In genomic region chr1:219993554-219994433, GRCh38 we compare ENCODE assay signal across 17 cellular contexts. TPM values are rescaled to one million over a fixed set of nuclear protein-coding genes. Genes with fewer than 3 reads are reported as not detected.
DNase-seq lines count a peak whose midpoint lies in the region; ATAC-seq and TF ChIP-seq lines count a peak whose summit lies in the region.
"Had no signal": no experiment of that assay in that cellular context is flagged by ENCODE, and none has a peak within 500 bp of the region (broad histone marks: within the 10 kb centered on the region; RNA-seq: fewer than 3 reads in every experiment).

No MANE protein-coding gene starts in this region.

- no TSS peak for BruUV-seq in Calu3 (replicated peaks; lab: Mats Ljungman, UMichigan)

- H3K4me3 Mint-ChIP-seq in Calu3 (ENCODE audit: low read depth, unreplicated experiment), result peak overlapping the region; percentile 43
- H3K4me3 Mint-ChIP-seq in T-helper 17 cell, result no peak overlapping the region
- H3K4me3 Mint-ChIP-seq in progenitor cell of endocrine pancreas (ENCODE audit: low read depth), result peak overlapping the region; percentile 60
- H3K4me3 Mint-ChIP-seq: activated CD4-positive, alpha-beta T cell treated with anti-CD3 and anti-CD28 coated beads for 36 hours; activated CD8-positive, alpha-beta memory T cell treated with anti-CD3 and anti-CD28 coated beads, Interleukin-2, amount 10 ng/mL, durations not matched to agents 7 days and 5 days had no signal

- ATAC-seq in T-helper 17 cell (no peak), GM19395 (IDR thresholded peaks at IDR 0.05; ENCODE audit: unreplicated experiment) (no peak)
- ATAC-seq: activated CD4-positive, alpha-beta T cell treated with anti-CD3 and anti-CD28 coated beads for 36 hours; activated CD8-positive, alpha-beta memory T cell treated with anti-CD3 and anti-CD28 coated beads, Interleukin-2, amount 10 ng/mL, durations not matched to agents 7 days and 5 days had no signal

- intact Hi-C loops in Calu3 (cut with micrococcal nuclease; ENCODE audit: unreplicated experiment), result loop anchor here (2.0 to 10.0 kb wide), 5 partner anchors 95 to 281 kb away; partner anchors contain the start of genes BPNT1 and RAB3GAP2

- H3K27ac Mint-ChIP-seq in Calu3 (ENCODE audit: unreplicated experiment) (peak overlapping the region; percentile 46), T-helper 17 cell (peak overlapping the region; percentile 78), progenitor cell of endocrine pancreas (peak overlapping the region; percentile 93)
- H3K27ac Mint-ChIP-seq: activated CD4-positive, alpha-beta T cell treated with anti-CD3 and anti-CD28 coated beads for 36 hours; activated T-helper 2 cell treated with anti-CD3 and anti-CD28 coated beads, Interferon-gamma antibody, Interleukin-2, Interleukin-4, amounts not matched to agents 10 μg/mL and 5 μg/mL and 100 μg/mL, durations not matched to agents 14 hours and 24 hours and 36 hours had no signal

- H3K36me3 Mint-ChIP-seq in Calu3 (ENCODE audit: insufficient read depth, unreplicated experiment) (peaks cover 62% of the 10 kb centered on the region), T-helper 17 cell (ENCODE audit: low read depth) (peaks cover 2% of the 10 kb centered on the region), progenitor cell of endocrine pancreas (ENCODE audit: insufficient read depth) (peaks cover 13% of the 10 kb centered on the region)

- no peaks in the 10 kb centered on the region for H3K9me3 Mint-ChIP-seq in Calu3 (ENCODE audit: low read depth, unreplicated experiment)
- no peaks in the 10 kb centered on the region for H3K9me3 Mint-ChIP-seq in progenitor cell of endocrine pancreas (ENCODE audit: low read depth)
- H3K9me3 Mint-ChIP-seq: activated T-helper 2 cell treated with anti-CD3 and anti-CD28 coated beads, Interferon-gamma antibody, Interleukin-2, Interleukin-4, amounts not matched to agents 10 μg/mL and 5 μg/mL and 100 μg/mL, durations not matched to agents 14 hours and 24 hours and 36 hours had no signal

- DNase-seq in Calu3 (no peak), T-helper 17 cell (no peak), fibroblast of peridontal ligament (ENCODE audit: extremely low read depth) (peak; percentile 17), progenitor cell of endocrine pancreas (ENCODE audit: low spot score, unreplicated experiment) (no peak), NCI-H2196 treated with DMSO at 0.1 percent for 48 hours (lab: John Stamatoyannopoulos, UW; ENCODE audit: unreplicated experiment) (no peak), H4 (ENCODE audit: low spot score) (no peak)
- DNase-seq: activated CD4-positive, alpha-beta T cell treated with anti-CD3 and anti-CD28 coated beads for 36 hours; activated CD8-positive, alpha-beta memory T cell treated with anti-CD3 and anti-CD28 coated beads, Interleukin-2, amount 10 ng/mL, durations not matched to agents 7 days and 5 days; COR-L47; NCI-H1694 treated with DMSO at 0.1 percent for 48 hours; NCI-H345; NK-92 treated with Interleukin-12 subunit alpha and Interleukin-12 subunit beta, amount 100 ng/mL, for 24 hours; substantia nigra had no signal

- CTCF ChIA-PET in Calu3 (lab: Charles Lee), result interaction anchor here (0.6 to 1.6 kb wide), 2 partner anchors 14 to 113 kb away, joined by 5 to 6 read pairs; no protein-coding TSS in a partner anchor

- H3K9me3 ChIP-seq in T-helper 17 cell (ENCODE audit: control insufficient read depth, low read length, poor library complexity, severe bottlenecking), result no peaks in the 10 kb centered on the region
- H3K9me3 ChIP-seq: neutrophil, right atrium auricular region had no signal

- H3K27me3 Mint-ChIP-seq in Calu3 (ENCODE audit: unreplicated experiment) (no peaks in the 10 kb centered on the region), T-helper 17 cell (no peaks in the 10 kb centered on the region), progenitor cell of endocrine pancreas (no peaks in the 10 kb centered on the region)
- H3K27me3 Mint-ChIP-seq: activated CD4-positive, alpha-beta T cell treated with anti-CD3 and anti-CD28 coated beads for 36 hours; activated CD8-positive, alpha-beta memory T cell treated with anti-CD3 and anti-CD28 coated beads, Interleukin-2, amount 10 ng/mL, durations not matched to agents 7 days and 5 days had no signal

- TF ChIP-seq CTCF in Calu3 (IDR thresholded peaks at IDR 0.05; ENCODE audit: unreplicated experiment) (no peak), progenitor cell of endocrine pancreas (IDR thresholded peaks at IDR 0.05; ENCODE audit: unreplicated experiment) (no peak)

- H3K4me1 Mint-ChIP-seq in Calu3 (ENCODE audit: low read depth, unreplicated experiment) (peaks cover 64% of the 10 kb centered on the region), T-helper 17 cell (peaks cover 5% of the 10 kb centered on the region), progenitor cell of endocrine pancreas (ENCODE audit: low read depth) (peaks cover 38% of the 10 kb centered on the region)
- H3K4me1 Mint-ChIP-seq: activated CD4-positive, alpha-beta T cell treated with anti-CD3 and anti-CD28 coated beads for 36 hours; activated CD8-positive, alpha-beta memory T cell treated with anti-CD3 and anti-CD28 coated beads, Interleukin-2, amount 10 ng/mL, durations not matched to agents 7 days and 5 days had no signal

RNA-seq across cellular contexts. Expression of gene EPRS1, which starts 52.5 kb away (rescaled TPM):
- 143 and 155 TPM in 2 replicates for total RNA-seq in Calu3 (2022)
- total RNA-seq in T-helper 17 cell, result 10 to 100 TPM; 55.1 to 60.3 TPM
- total RNA-seq in progenitor cell of endocrine pancreas, result 103 TPM in 2 replicates
- total RNA-seq in H4 (2014; rRNA removed; shearing (Covaris generic)), result 59.3 and 61.5 TPM in 2 replicates
